Comparison of ENCODE assay signal across 26 cellular contexts in the genomic region with DNA sequence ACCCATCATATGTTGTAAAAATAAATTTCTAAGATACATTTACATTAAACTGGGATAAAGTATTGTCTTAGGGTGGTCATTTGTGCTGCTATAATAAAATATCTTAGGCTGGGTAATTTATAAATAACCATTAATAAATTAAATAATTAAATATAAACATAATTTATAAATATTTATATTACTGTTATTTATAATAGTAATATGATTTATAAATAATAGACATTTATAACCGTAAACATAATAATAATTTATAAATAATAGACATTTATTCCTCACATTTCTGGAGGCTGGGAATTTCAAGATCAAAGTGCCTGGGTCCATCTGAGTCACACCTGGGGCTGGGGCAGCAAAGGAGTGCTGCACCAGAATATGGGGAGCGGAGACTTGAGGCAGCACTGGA.
"Had no signal": no experiment of that assay in that cellular context is flagged by ENCODE, and none has a peak within 500 bp of the region (broad histone marks: within the 10 kb centered on the region; RNA-seq: fewer than 3 reads in every experiment).

No MANE protein-coding gene starts in this region.

- H3K4me1 Mint-ChIP-seq: naive thymus-derived CD8-positive, alpha-beta T cell; nephron progenitor cell; neural crest cell; stimulated activated effector memory CD8-positive, alpha-beta T cell treated with anti-CD3 and anti-CD28 coated beads, Interleukin-12 subunit alpha, Interleukin-12 subunit beta, amount 100 ng/mL, for 72 hours; stimulated activated naive B cell treated with anti-CD40 and anti-IgM and Interleukin-4, amounts not matched to agents 10 μg/mL and 1 μg/mL and 100 μg/mL, for 72 hours had no signal

- FAIRE-seq: small intestine had no signal

- H3K27me3 Mint-ChIP-seq: natural killer cell treated with Interleukin-12 subunit alpha and Interleukin-12 subunit beta and Interleukin-15 and Interleukin-18, amount 100 ng/mL, for 72 hours; stimulated activated naive B cell treated with anti-CD40 and anti-IgM and Interleukin-4, amounts not matched to agents 10 μg/mL and 1 μg/mL and 100 μg/mL, for 72 hours; stimulated activated naive CD8-positive, alpha-beta T cell treated with anti-CD3 and anti-CD28 coated beads, Interleukin-15, Interleukin-2, amounts not matched to agents 100 ng/mL and 50 ng/mL, for 24 hours had no signal

- H3K9me3 Mint-ChIP-seq: nephron progenitor cell; neural crest cell; stimulated activated effector memory CD8-positive, alpha-beta T cell treated with anti-CD3 and anti-CD28 coated beads, Interleukin-12 subunit alpha, Interleukin-12 subunit beta, amount 100 ng/mL, for 72 hours; type B pancreatic cell had no signal

- H3K4me3 Mint-ChIP-seq: naive thymus-derived CD8-positive, alpha-beta T cell; natural killer cell treated with Interleukin-12 subunit alpha and Interleukin-12 subunit beta and Interleukin-15 and Interleukin-18, amount 100 ng/mL, for 72 hours; nephron progenitor cell; neural crest cell; stimulated activated effector memory CD8-positive, alpha-beta T cell treated with anti-CD3 and anti-CD28 coated beads, Interleukin-12 subunit alpha, Interleukin-12 subunit beta, amount 100 ng/mL, for 72 hours; stimulated activated naive B cell treated with anti-CD40 and anti-IgM and Interleukin-4, amounts not matched to agents 10 μg/mL and 1 μg/mL and 100 μg/mL, for 72 hours; stimulated activated naive CD8-positive, alpha-beta T cell treated with anti-CD3 and anti-CD28 coated beads, Interleukin-15, Interleukin-2, amounts not matched to agents 100 ng/mL and 50 ng/mL, for 24 hours; type B pancreatic cell had no signal

- ATAC-seq: naive thymus-derived CD8-positive, alpha-beta T cell; natural killer cell treated with Interleukin-12 subunit alpha and Interleukin-12 subunit beta and Interleukin-15 and Interleukin-18, amount 100 ng/mL, for 72 hours; psoas muscle; right cardiac atrium; right lobe of liver; stimulated activated effector memory CD8-positive, alpha-beta T cell treated with anti-CD3 and anti-CD28 coated beads, Interleukin-12 subunit alpha, Interleukin-12 subunit beta, amount 100 ng/mL, for 72 hours; stimulated activated naive B cell treated with anti-CD40 and anti-IgM and Interleukin-4, amounts not matched to agents 10 μg/mL and 1 μg/mL and 100 μg/mL, for 72 hours; upper lobe of right lung had no signal

- H3K27ac Mint-ChIP-seq: naive thymus-derived CD8-positive, alpha-beta T cell; natural killer cell treated with Interleukin-12 subunit alpha and Interleukin-12 subunit beta and Interleukin-15 and Interleukin-18, amount 100 ng/mL, for 72 hours; nephron progenitor cell; progenitor cell of endocrine pancreas; stimulated activated effector memory CD8-positive, alpha-beta T cell treated with anti-CD3 and anti-CD28 coated beads, Interleukin-12 subunit alpha, Interleukin-12 subunit beta, amount 100 ng/mL, for 72 hours; stimulated activated naive B cell treated with anti-CD40 and anti-IgM and Interleukin-4, amounts not matched to agents 10 μg/mL and 1 μg/mL and 100 μg/mL, for 72 hours; stimulated activated naive CD8-positive, alpha-beta T cell treated with anti-CD3 and anti-CD28 coated beads, Interleukin-15, Interleukin-2, amounts not matched to agents 100 ng/mL and 50 ng/mL, for 24 hours; type B pancreatic cell had no signal

- H3K36me3 Mint-ChIP-seq: naive thymus-derived CD8-positive, alpha-beta T cell; natural killer cell treated with Interleukin-12 subunit alpha and Interleukin-12 subunit beta and Interleukin-15 and Interleukin-18, amount 100 ng/mL, for 72 hours; stimulated activated effector memory CD8-positive, alpha-beta T cell treated with anti-CD3 and anti-CD28 coated beads, Interleukin-12 subunit alpha, Interleukin-12 subunit beta, amount 100 ng/mL, for 72 hours; stimulated activated naive B cell treated with anti-CD40 and anti-IgM and Interleukin-4, amounts not matched to agents 10 μg/mL and 1 μg/mL and 100 μg/mL, for 72 hours; type B pancreatic cell had no signal

- DNase-seq: naive thymus-derived CD8-positive, alpha-beta T cell; nephron progenitor cell; occipital lobe; ovary; posterior cingulate gyrus; psoas muscle; right cardiac atrium; right lobe of liver; sigmoid colon; small intestine; stimulated activated CD4-positive, alpha-beta T cell treated with anti-CD3 and anti-CD28 coated beads, Interleukin-15, amount 100 ng/mL, for 24 hours; stimulated activated CD4-positive, alpha-beta T cell treated with anti-CD3 and anti-CD28 coated beads, Interleukin-2, amount 100 ng/mL, for 24 hours; stimulated activated CD4-positive, alpha-beta T cell treated with anti-CD3 and anti-CD28 coated beads, Interleukin-2, amount 100 ng/mL, for 48 hours; stimulated activated CD4-positive, alpha-beta T cell treated with anti-CD3 and anti-CD28 coated beads, Interleukin-4, amount 100 ng/mL, for 24 hours; stimulated activated naive B cell treated with anti-CD40 and anti-IgM and Interleukin-4, amounts not matched to agents 10 μg/mL and 1 μg/mL and 100 μg/mL, for 72 hours; stimulated activated naive CD4-positive, alpha-beta T cell treated with Interleukin-2 at 50 U/mL for 16 hours; stomach; thyroid gland; upper lobe of right lung; uterus had no signal
